Comparison of ENCODE assay signal across 8 cellular contexts in the genomic region with DNA sequence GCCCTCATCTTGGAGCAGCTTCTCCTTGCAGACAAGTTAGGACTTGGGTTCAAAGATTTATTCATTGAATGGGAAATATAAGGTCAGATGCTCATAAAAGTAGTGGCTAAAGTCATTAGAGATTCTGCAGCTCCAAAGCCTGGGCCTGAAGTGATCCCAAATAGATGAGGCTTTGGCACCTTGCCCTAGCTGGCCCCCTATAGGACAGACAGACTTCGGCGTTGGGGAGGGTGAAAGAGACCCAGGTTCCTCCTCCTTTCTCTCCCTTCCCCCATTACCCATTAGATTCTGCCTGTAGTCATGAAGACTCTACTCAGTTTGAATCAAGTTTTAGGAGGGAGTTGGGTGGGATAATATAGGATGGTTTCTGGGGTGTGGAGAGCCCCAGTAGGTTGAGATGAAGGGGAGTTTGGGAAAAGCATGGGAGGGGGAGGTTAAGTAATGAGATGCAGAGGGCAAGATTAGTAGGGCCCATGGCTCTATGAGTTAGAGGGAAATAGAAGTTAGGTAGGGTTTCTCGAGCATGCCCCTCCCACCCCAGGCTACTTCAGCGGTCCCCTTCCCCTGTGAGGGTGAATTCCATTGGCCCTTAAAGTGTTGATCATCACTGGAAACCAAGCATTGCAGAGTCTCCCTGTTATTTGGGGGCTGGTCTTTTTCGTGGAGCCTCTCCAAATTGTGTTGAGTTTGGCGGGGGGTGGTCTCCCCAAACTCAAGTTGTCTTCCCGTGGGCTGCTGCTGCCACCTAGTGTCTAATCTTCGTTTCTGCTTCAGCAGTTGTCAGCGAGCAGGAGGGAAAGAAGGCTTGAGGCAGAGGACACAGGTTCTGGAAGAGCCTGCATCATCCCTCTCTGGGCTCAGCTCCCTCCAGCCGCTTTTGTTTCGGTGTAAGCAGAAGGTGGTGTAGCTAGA. TPM values are rescaled to one million over a fixed set of nuclear protein-coding genes. Genes with fewer than 3 reads are reported as not detected.
DNase-seq lines count a peak whose midpoint lies in the region; ATAC-seq and TF ChIP-seq lines count a peak whose summit lies in the region.

No MANE protein-coding gene starts in this region.

- intact Hi-C loops in testis (cut with DNase I; ENCODE audit: low total_unique reads): loop anchor here (10.0 kb wide), 1 partner anchor 211 kb away; a partner anchor contains a TSS

- TF ChIP-seq CTCF in GM12865 (IDR thresholded peaks at IDR 0.05; ENCODE audit: insufficient read depth, low read depth, low read length, missing control alignments) (peak; percentile 84), coronary artery (IDR thresholded peaks at IDR 0.05) (peak; percentile 94), mesothelial cell of epicardium (IDR thresholded peaks at IDR 0.05; ENCODE audit: unreplicated experiment) (peak; percentile 73), testis (IDR thresholded peaks at IDR 0.05) (peak; percentile 76 to 88 (median 84))

- H3K27me3 Mint-ChIP-seq in mesothelial cell of epicardium (ENCODE audit: low read depth): no peaks in the 10 kb centered on the region

- DNase-seq in GM12865 (ENCODE audit: low read depth): peak; percentile 76
- peak; percentile 81 for DNase-seq in NCI-H2227 (lab: John Stamatoyannopoulos, UW; ENCODE audit: unreplicated experiment)
- DNase-seq in activated CD4-positive, alpha-beta T cell treated with anti-CD3 and anti-CD28 coated beads for 24 hours (ENCODE audit: low read depth in 2 of 2): peak; percentile 40 to 61
- DNase-seq in coronary artery (ENCODE audit: low spot score): no peak
- DNase-seq in mesothelial cell of epicardium (ENCODE audit: low spot score in 2 of 2, unreplicated experiment in 2 of 2): peak in 1 of 2 experiments; percentile 74
- peak; percentile 73 for DNase-seq in testis

- H3K27ac ChIP-seq in ACC112 (ENCODE audit: low read depth, low read length) (peak overlapping the region; percentile 40), coronary artery (no peak overlapping the region), testis (no peak overlapping the region)

- WGBS in testis, 2 donors: 22 to 27% methylated on average over 11 of the region's 11 CpGs

- no peak overlapping the region for H2AFZ ChIP-seq in ACC112 (ENCODE audit: low read length, unreplicated experiment)

- H3K36me3 Mint-ChIP-seq in mesothelial cell of epicardium: no peaks in the 10 kb centered on the region

- H3K4me1 ChIP-seq in ACC112 (ENCODE audit: control insufficient read depth, insufficient read depth, low read length, unreplicated experiment): peaks cover 20% of the 10 kb centered on the region
- peaks cover 15% of the 10 kb centered on the region for H3K4me1 ChIP-seq in testis

- ATAC-seq in GM18502 (IDR thresholded peaks at IDR 0.05; ENCODE audit: poor library complexity, unreplicated experiment): no peak

- no peaks in the 10 kb centered on the region for H3K9me3 ChIP-seq in testis

- H3K27me3 ChIP-seq in ACC112 (ENCODE audit: insufficient read depth, low read length) (no peaks in the 10 kb centered on the region), testis (no peaks in the 10 kb centered on the region)

- H3K4me3 Mint-ChIP-seq in mesothelial cell of epicardium: peak overlapping the region; percentile 92

- no peak for TF ChIP-seq POLR2A in testis (IDR thresholded peaks at IDR 0.05)

- H3K9me3 Mint-ChIP-seq in mesothelial cell of epicardium: no peaks in the 10 kb centered on the region

- peak overlapping the region; percentile 82 for H3K27ac Mint-ChIP-seq in mesothelial cell of epicardium

- peaks cover 22% of the 10 kb centered on the region for H3K79me2 ChIP-seq in ACC112 (ENCODE audit: control insufficient read depth, insufficient read depth, low read length, unreplicated experiment)

- no peaks in the 10 kb centered on the region for H3K36me3 ChIP-seq in ACC112 (ENCODE audit: insufficient read depth, low read length)
- no peaks in the 10 kb centered on the region for H3K36me3 ChIP-seq in testis (ENCODE audit: low read depth, missing control alignments)

- H3K4me3 ChIP-seq in ACC112 (ENCODE audit: low read depth, low read length) (no peak overlapping the region), GM12865 (ENCODE audit: low read depth, low read length) (no peak overlapping the region), coronary artery (no peak overlapping the region), testis (no peak overlapping the region)

- H3K4me1 Mint-ChIP-seq in mesothelial cell of epicardium: peaks cover 31% of the 10 kb centered on the region

RNA-seq across cellular contexts. Expression of a gene that starts 2.1 kb away (rescaled TPM):
- total RNA-seq in mesothelial cell of epicardium (71.4 to 73.5 TPM (median 72.1 TPM) in 3 replicates), testis (10 to 100 TPM; 73.7 to 86.8 TPM)
- polyA plus RNA-seq in testis (ENCODE audit: insufficient read depth, low read depth, low replicate concordance): 32.5 TPM

RNA-seq across cellular contexts. Expression of a gene that starts 28.9 kb away (rescaled TPM):
- total RNA-seq in mesothelial cell of epicardium (0.11 to 0.53 TPM (median 0.20 TPM) in 3 replicates), testis (10 to 100 TPM in 1 of 2 donors, 1 to 10 TPM in 1; 10.0 to 10.2 TPM)
- polyA plus RNA-seq in testis (ENCODE audit: insufficient read depth, low read depth, low replicate concordance): 5.2 TPM
